23 cellular contexts compared by ENCODE assay signal in the genomic region with DNA sequence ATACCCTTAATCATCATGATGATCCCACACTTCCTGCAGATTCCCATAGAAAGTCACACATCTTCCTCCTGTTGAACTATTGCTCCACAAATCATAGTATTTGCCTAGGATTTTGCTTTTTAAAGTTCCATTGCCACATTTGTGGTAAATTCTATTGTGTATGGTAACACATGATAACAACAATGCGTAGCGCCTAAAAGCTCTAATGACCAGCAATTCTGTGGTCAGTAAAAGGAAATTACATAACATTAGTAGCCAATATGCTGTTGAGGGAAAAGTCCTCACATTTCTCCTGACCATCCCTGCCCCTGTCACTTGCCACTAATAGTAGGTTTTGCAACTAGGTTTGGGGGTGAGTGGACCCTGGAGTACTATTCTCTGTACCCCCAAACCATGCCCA. TPM values are rescaled to one million over a fixed set of nuclear protein-coding genes. Genes with fewer than 3 reads are reported as not detected.
A peak's percentile ranks its signal among the peaks of the same experiment; 100 is the strongest.
DNase-seq lines count a peak whose midpoint lies in the region; ATAC-seq and TF ChIP-seq lines count a peak whose summit lies in the region.
"Had no signal": no experiment of that assay in that cellular context is flagged by ENCODE, and none has a peak within 500 bp of the region (broad histone marks: within the 10 kb centered on the region; RNA-seq: fewer than 3 reads in every experiment).

No MANE protein-coding gene starts in this region.

- no peak for TF ChIP-seq CTCF in NB4 (IDR thresholded peaks at IDR 0.05; ENCODE audit: low read depth, low read length)
- no peak for TF ChIP-seq CTCF in choroid plexus epithelial cell (conservative IDR thresholded peaks at IDR 0.05; ENCODE audit: low read depth, low read length)
- TF ChIP-seq CTCF in GM20000 (IDR thresholded peaks at IDR 0.05; ENCODE audit: extremely low read depth, missing control alignments) = no peak
- no peak for TF ChIP-seq CTCF in CD8-positive, alpha-beta T cell (IDR thresholded peaks at IDR 0.05)

- POLR2A ChIA-PET in CD8-positive, alpha-beta T cell (lab: Charles Lee) = no interaction called here

- H3K4me1 Mint-ChIP-seq in CD8-positive, alpha-beta T cell (ENCODE audit: low read depth) = no peaks in the 10 kb centered on the region

- H3K27ac Mint-ChIP-seq in CD8-positive, alpha-beta T cell = no peak overlapping the region
- H3K27ac Mint-ChIP-seq: B cell, HFFc6 had no signal

- H3K27ac ChIP-seq in CD8-positive, alpha-beta T cell (ENCODE audit: low read depth, low read length) = no peak overlapping the region
- H3K27ac ChIP-seq: C4-2B, GM23248 had no signal

- H3K36me3 Mint-ChIP-seq in CD8-positive, alpha-beta T cell = no peaks in the 10 kb centered on the region

- CTCF ChIA-PET in CD8-positive, alpha-beta T cell (lab: Charles Lee) = no interaction called here

- no peaks in the 10 kb centered on the region for H3K9me3 ChIP-seq in CD8-positive, alpha-beta T cell (ENCODE audit: low read length)
- H3K9me3 ChIP-seq: HAP-1, MG63 had no signal

- no peaks in the 10 kb centered on the region for H3K27me3 Mint-ChIP-seq in CD8-positive, alpha-beta T cell (ENCODE audit: low read depth)

- H3K36me3 ChIP-seq in CD8-positive, alpha-beta T cell (ENCODE audit: insufficient read depth, low read length) = no peaks in the 10 kb centered on the region
- H3K36me3 ChIP-seq: HAP-1, MG63 had no signal

- no peaks in the 10 kb centered on the region for H3K9me3 Mint-ChIP-seq in CD8-positive, alpha-beta T cell
- H3K9me3 Mint-ChIP-seq: HFFc6 had no signal

- intact Hi-C loops in CD8-positive, alpha-beta T cell (cut with DNase I, micrococcal nuclease) = no loop called here

- no peak for ATAC-seq in CD8-positive, alpha-beta T cell

- TF ChIP-seq POLR2A in NB4 (IDR thresholded peaks at IDR 0.05; ENCODE audit: extremely low read depth, insufficient read length) = no peak

- no peaks in the 10 kb centered on the region for H3K27me3 ChIP-seq in CD8-positive, alpha-beta T cell (ENCODE audit: insufficient read depth, low read length)
- H3K27me3 ChIP-seq: MG63 had no signal

- no peak overlapping the region for H3K4me3 Mint-ChIP-seq in CD8-positive, alpha-beta T cell
- H3K4me3 Mint-ChIP-seq: B cell, HFFc6 had no signal

- no peaks in the 10 kb centered on the region for H3K4me1 ChIP-seq in CD8-positive, alpha-beta T cell (ENCODE audit: insufficient read depth, low read length)
- H3K4me1 ChIP-seq: HAP-1 had no signal

- H3K4me3 ChIP-seq in NB4 (ENCODE audit: low read depth, low read length) = no peak overlapping the region
- no peak overlapping the region for H3K4me3 ChIP-seq in choroid plexus epithelial cell (ENCODE audit: low read depth, low read length)
- no peak overlapping the region for H3K4me3 ChIP-seq in CD8-positive, alpha-beta T cell (ENCODE audit: low read depth, low read length)
- H3K4me3 ChIP-seq: GM23248, HAP-1, MG63 had no signal

- DNase-seq in EH (ENCODE audit: low read depth) (peak; percentile 16), NB4 (ENCODE audit: low read depth) (peak; percentile 5), choroid plexus epithelial cell (ENCODE audit: low read depth) (peak; percentile 9), renal cortical epithelial cell (ENCODE audit: low read depth) (peak; percentile 22), GM20000 (ENCODE audit: low spot score) (no peak), NCI-H82 (lab: John Stamatoyannopoulos, UW) (no peak)
- no peak for DNase-seq in CD8-positive, alpha-beta T cell
- DNase-seq: DMS153, DND-41, GM23248, HFFc6, KBM-7, MG63, NCI-H2029 treated with DMSO at 0.1 percent for 48 hours, NCI-H2227 treated with DMSO at 0.1 percent for 48 hours, NCI-H526 treated with DMSO at 0.1 percent for 48 hours, RPMI8226, SHP77 treated with DMSO at 0.1 percent for 48 hours, T-helper 1 cell had no signal

RNA-seq across cellular contexts. Expression of gene PDE7B, which starts 31.8 kb away (rescaled TPM):
- 0.35 and 3.2 TPM in 2 replicates for total RNA-seq in renal cortical epithelial cell
- total RNA-seq in CD8-positive, alpha-beta T cell = under 1 TPM; 0.11 to 0.22 TPM
- total RNA-seq: A673 had no signal

Comparison
In these comparisons a context has a peak if more than half of its experiments do, and no peak if none do; other contexts are left out.
1. DNase-seq: peak in EH (single experiment), NB4 (single experiment), choroid plexus epithelial cell (single experiment) and renal cortical epithelial cell (single experiment); none in GM20000 (single experiment), CD8-positive, alpha-beta T cell (0 of 7) and NCI-H82 (single experiment).